ENCODE assay signal across 8 cellular contexts in the genomic region with DNA sequence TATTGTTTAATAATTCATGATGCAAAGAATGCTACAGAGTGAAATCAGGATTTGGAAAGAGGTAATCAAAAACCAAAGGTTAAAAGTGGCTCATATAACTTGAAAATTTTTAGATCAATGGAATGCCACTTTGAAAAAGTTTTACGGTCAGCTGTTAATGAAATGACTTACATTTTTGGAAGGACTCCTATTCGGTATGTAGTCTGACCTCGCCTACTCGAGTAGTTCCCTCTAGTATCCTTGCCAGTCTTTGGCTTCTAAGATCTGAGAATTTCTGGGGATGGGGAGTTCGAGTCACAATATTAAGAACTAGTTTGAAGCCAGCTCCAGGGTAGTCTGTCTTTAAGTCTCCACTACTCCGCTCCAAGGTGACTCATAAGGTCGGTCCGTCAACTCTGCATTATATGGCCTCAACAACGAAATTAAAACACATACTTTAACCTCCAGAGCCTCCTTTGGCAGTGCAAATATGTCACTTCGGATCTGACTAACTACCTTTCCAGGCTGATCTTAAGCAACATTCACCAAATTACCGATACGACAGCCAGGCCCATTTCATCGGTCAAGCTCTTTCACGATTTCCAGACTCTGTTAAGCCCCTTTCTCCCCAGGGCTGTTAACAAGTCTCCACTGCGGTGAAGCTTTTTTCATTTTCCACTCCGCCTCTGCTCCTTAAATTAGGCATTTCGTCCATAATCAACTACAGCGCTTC. TPM values are rescaled to one million over a fixed set of nuclear protein-coding genes. Genes with fewer than 3 reads are reported as not detected.
DNase-seq lines count a peak whose midpoint lies in the region; ATAC-seq and TF ChIP-seq lines count a peak whose summit lies in the region.

No MANE protein-coding gene starts in this region.

- peak; percentile 7 for ATAC-seq in GM19023 (IDR thresholded peaks at IDR 0.05; ENCODE audit: unreplicated experiment)
- ATAC-seq in HG03175 (IDR thresholded peaks at IDR 0.05; ENCODE audit: unreplicated experiment), result peak; percentile 15

- peaks cover 4% of the 10 kb centered on the region for H3K4me1 ChIP-seq in BE2C

- DNase-seq in BE2C (peak; percentile 18), SK-MEL-5 (ENCODE audit: low read depth, low spot score) (peak; percentile 15), epithelial cell of prostate (ENCODE audit: low read depth, low spot score) (no peak), myocyte (ENCODE audit: low read depth) (peak; percentile 53), GM20000 (ENCODE audit: low spot score) (no peak), NCI-H2081 (lab: John Stamatoyannopoulos, UW) (no peak)

- TF ChIP-seq CTCF in BE2C (IDR thresholded peaks at IDR 0.05; ENCODE audit: low read depth, low read length), result no peak
- no peak for TF ChIP-seq CTCF in GM20000 (IDR thresholded peaks at IDR 0.05; ENCODE audit: extremely low read depth, missing control alignments)

- peak overlapping the region; percentile 76 for H3K4me3 ChIP-seq in BE2C (ENCODE audit: low read depth, low read length)

- H3K27me3 ChIP-seq in BE2C, result no peaks in the 10 kb centered on the region

- peaks cover 24% of the 10 kb centered on the region for H3K36me3 ChIP-seq in BE2C

- H3K27ac ChIP-seq in epithelial cell of prostate, result peak overlapping the region; percentile 87

- H3K9me3 ChIP-seq in BE2C, result no peaks in the 10 kb centered on the region

- in situ Hi-C loops in SK-MEL-5 (cut with HindIII; ENCODE audit: low pct_unique_long_range_greater_than_20kb, low sequenced_read_pairs), result no loop called here

RNA-seq across cellular contexts. Expression of a gene that starts 0.7 kb away (rescaled TPM):
- 18.5 TPM for polyA plus RNA-seq in BE2C (2012; ENCODE audit: insufficient read depth, insufficient read length, low read depth)
- total RNA-seq in SK-MEL-5 (2014; rRNA removed; shearing (Covaris generic)), result 32.0 and 33.2 TPM in 2 replicates
- 16.0 and 19.8 TPM in 2 replicates for polyA plus RNA-seq in SK-MEL-5 (2015; cell fraction: cytosol; rRNA removed)
- 13.5 and 17.2 TPM in 2 replicates for polyA plus RNA-seq in SK-MEL-5 (2015; cell fraction: nucleus; rRNA removed)
- total RNA-seq in myocyte, result 37.8 and 43.1 TPM in 2 replicates
- 9.8 TPM for polyA plus RNA-seq in myocyte (2012)

RNA-seq across cellular contexts. Expression of a gene that starts 1.7 kb away (rescaled TPM):
- 106 TPM for polyA plus RNA-seq in BE2C (2012; ENCODE audit: insufficient read depth, insufficient read length, low read depth)
- 81.7 and 89.7 TPM in 2 replicates for total RNA-seq in SK-MEL-5 (2014; rRNA removed; shearing (Covaris generic))
- 80.7 and 107 TPM in 2 replicates for polyA plus RNA-seq in SK-MEL-5 (2015; cell fraction: cytosol; rRNA removed)
- 8.7 and 15.6 TPM in 2 replicates for polyA plus RNA-seq in SK-MEL-5 (2015; cell fraction: nucleus; rRNA removed)
- total RNA-seq in myocyte, result 31.3 and 59.2 TPM in 2 replicates
- 93.0 TPM for polyA plus RNA-seq in myocyte (2012)

RNA-seq across cellular contexts. Expression of a gene that starts 20.6 kb away (rescaled TPM):
- 0.88 TPM for polyA plus RNA-seq in BE2C (2012; ENCODE audit: insufficient read depth, insufficient read length, low read depth)
- total RNA-seq in SK-MEL-5 (2014; rRNA removed; shearing (Covaris generic)), result not detected in 2 replicates
- polyA plus RNA-seq in SK-MEL-5 (2015; cell fraction: cytosol; rRNA removed), result not detected in 2 replicates
- polyA plus RNA-seq in SK-MEL-5 (2015; cell fraction: nucleus; rRNA removed), result not detected in 2 replicates
- 0.31 and 0.45 TPM in 2 replicates for total RNA-seq in myocyte
- polyA plus RNA-seq in myocyte (2012), result 1.3 TPM

Comparison
In these comparisons a context has a peak if more than half of its experiments do, and no peak if none do; other contexts are left out.
1. DNase-seq: peak in BE2C (single experiment), SK-MEL-5 (single experiment) and myocyte (single experiment); none in epithelial cell of prostate (single experiment), GM20000 (single experiment) and NCI-H2081 (0 of 2).